ENCODE assay signal across 9 cellular contexts in the genomic region with DNA sequence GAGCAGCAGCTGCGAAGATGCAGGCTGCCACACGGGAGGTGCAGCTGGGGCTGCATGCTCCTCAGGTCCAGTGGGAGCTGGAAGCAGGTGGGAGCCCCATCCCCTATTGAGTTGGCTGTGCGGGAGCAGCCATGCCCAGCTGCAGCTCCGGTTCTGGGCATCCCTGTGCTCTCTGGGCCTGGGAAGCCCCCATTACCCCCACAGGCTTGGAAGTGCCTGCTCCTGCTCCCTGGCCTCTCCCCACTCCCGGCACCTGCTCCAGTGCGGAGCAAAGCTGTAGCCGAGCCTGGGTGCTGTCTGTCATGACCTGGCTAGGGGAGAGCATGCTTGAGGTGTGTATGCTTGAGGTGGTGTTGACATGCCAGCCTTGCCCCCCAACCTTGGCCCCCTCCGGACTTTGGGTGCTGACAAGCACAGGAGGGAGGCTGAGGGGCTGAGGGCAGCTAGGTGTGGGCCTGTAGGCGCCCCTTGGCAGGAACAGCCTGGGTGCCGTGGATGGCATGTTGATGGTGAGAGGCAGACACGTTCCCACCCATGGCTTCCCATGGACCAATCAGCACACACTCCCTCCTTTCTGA. TPM values are rescaled to one million over a fixed set of nuclear protein-coding genes. Genes with fewer than 3 reads are reported as not detected.
"Had no signal": no experiment of that assay in that cellular context is flagged by ENCODE, and none has a peak within 500 bp of the region (broad histone marks: within the 10 kb centered on the region; RNA-seq: fewer than 3 reads in every experiment).

No MANE protein-coding gene starts in this region.

- ATAC-seq: GM23338, HCT116, HepG2 had no signal

- H3K4me3 ChIP-seq: GM23338, HAP-1 had no signal

- H3K4me3 Mint-ChIP-seq: GM23338, HFFc6, IgD-negative memory B cell had no signal

- H3K36me3 Mint-ChIP-seq: IgD-negative memory B cell had no signal

- H3K36me3 ChIP-seq: HAP-1 had no signal

- H3K27ac Mint-ChIP-seq: GM23338, HFFc6, IgD-negative memory B cell had no signal

- H3K4me1 Mint-ChIP-seq: IgD-negative memory B cell had no signal

- H3K27ac ChIP-seq: HL-60 had no signal

- H3K4me1 ChIP-seq: HAP-1 had no signal

- DNase-seq: HFFc6, KBM-7 had no signal

- H3K9me3 ChIP-seq: HAP-1 had no signal

RNA-seq across cellular contexts. Expression of gene ANKRD29, which starts 21.5 kb away (rescaled TPM):
- total RNA-seq: HepG2, HT1080 had no signal
